Comparison of ENCODE assay signal across 13 cellular contexts in genomic region chr1:182046763-182047162, GRCh38. TPM values are rescaled to one million over a fixed set of nuclear protein-coding genes. Genes with fewer than 3 reads are reported as not detected.
"Had no signal": no experiment of that assay in that cellular context is flagged by ENCODE, and none has a peak within 500 bp of the region (broad histone marks: within the 10 kb centered on the region; RNA-seq: fewer than 3 reads in every experiment).

No MANE protein-coding gene starts in this region.

- H3K36me3 Mint-ChIP-seq: type B pancreatic cell had no signal

- DNase-seq: body of pancreas; effector memory CD8-positive, alpha-beta T cell; left lung; mucosa of descending colon; spleen; stimulated activated CD4-positive, alpha-beta T cell treated with anti-CD3 and anti-CD28 coated beads, Interleukin-1b, Interleukin-23, amount 100 ng/mL, for 48 hours; stimulated activated naive B cell treated with anti-CD40 and anti-IgM and Interleukin-4, amounts not matched to agents 10 μg/mL and 1 μg/mL and 100 μg/mL, for 72 hours had no signal

- H3K4me3 Mint-ChIP-seq: central memory CD8-positive, alpha-beta T cell; effector memory CD8-positive, alpha-beta T cell; nephron; stimulated activated naive B cell treated with anti-CD40 and anti-IgM and Interleukin-4, amounts not matched to agents 10 μg/mL and 1 μg/mL and 100 μg/mL, for 72 hours; type B pancreatic cell had no signal

- H3K4me1 Mint-ChIP-seq: nephron; stimulated activated naive B cell treated with anti-CD40 and anti-IgM and Interleukin-4, amounts not matched to agents 10 μg/mL and 1 μg/mL and 100 μg/mL, for 72 hours had no signal

- H3K27me3 Mint-ChIP-seq: central memory CD8-positive, alpha-beta T cell; effector memory CD8-positive, alpha-beta T cell; type B pancreatic cell had no signal

- H3K27ac Mint-ChIP-seq: nephron; stimulated activated naive B cell treated with anti-CD40 and anti-IgM and Interleukin-4, amounts not matched to agents 10 μg/mL and 1 μg/mL and 100 μg/mL, for 72 hours; type B pancreatic cell had no signal

- ATAC-seq: body of pancreas; effector memory CD8-positive, alpha-beta T cell; left lung; mucosa of descending colon; sciatic nerve; stimulated activated naive B cell treated with anti-CD40 and anti-IgM and Interleukin-4, amounts not matched to agents 10 μg/mL and 1 μg/mL and 100 μg/mL, for 72 hours had no signal

RNA-seq across cellular contexts. Expression of gene ZNF648, which starts 14.7 kb away (rescaled TPM):
- total RNA-seq: osteoblast, pulmonary artery endothelial cell had no signal
